In genomic region chr19:19418548-19419260, GRCh38 we compare ENCODE assay signal across 12 cellular contexts. TPM values are rescaled to one million over a fixed set of nuclear protein-coding genes. Genes with fewer than 3 reads are reported as not detected.
DNase-seq lines count a peak whose midpoint lies in the region; ATAC-seq and TF ChIP-seq lines count a peak whose summit lies in the region.
"Had no signal": no experiment of that assay in that cellular context is flagged by ENCODE, and none has a peak within 500 bp of the region (broad histone marks: within the 10 kb centered on the region; RNA-seq: fewer than 3 reads in every experiment).

No MANE protein-coding gene starts in this region.

- peak overlapping the region; percentile 35 for H3K4me3 Mint-ChIP-seq in CD4-positive, alpha-beta T cell
- no peak overlapping the region for H3K4me3 Mint-ChIP-seq in activated naive CD8-positive, alpha-beta T cell treated with anti-CD3 and anti-CD28 coated beads, Interleukin-2, amount 10 ng/mL, durations not matched to agents 7 days and 5 days
- H3K4me3 Mint-ChIP-seq in nephron progenitor cell, result no peak overlapping the region

- H3K9me3 Mint-ChIP-seq in CD4-positive, alpha-beta T cell, result no peaks in the 10 kb centered on the region
- peaks cover 2% of the 10 kb centered on the region for H3K9me3 Mint-ChIP-seq in activated naive CD8-positive, alpha-beta T cell treated with anti-CD3 and anti-CD28 coated beads, Interleukin-2, amount 10 ng/mL, durations not matched to agents 7 days and 5 days
- H3K9me3 Mint-ChIP-seq in nephron progenitor cell, result peaks cover 8% of the 10 kb centered on the region

- H4K8ac ChIP-seq in IMR-90 (ENCODE audit: low read depth in 2 of 2, low read length in 2 of 2), result no peak overlapping the region

- dilution Hi-C loops in IMR-90 (cut with HindIII; ENCODE audit: low sequenced_read_pairs, unreplicated experiment), result no loop called here

- H2AK9ac ChIP-seq in IMR-90 (replicated peaks; ENCODE audit: low read depth, low read length, poor library complexity), result peak overlapping the region; percentile 66

- no peak overlapping the region for H3K18ac ChIP-seq in IMR-90 (ENCODE audit: low read depth, low read length)

- H3K56ac ChIP-seq in IMR-90 (ENCODE audit: extremely low read depth, insufficient read depth, low read length), result no peak overlapping the region

- no peak overlapping the region for H2BK15ac ChIP-seq in IMR-90 (ENCODE audit: low read depth, low read length)

- in situ Hi-C loops in IMR-90 (cut with MboI; ENCODE audit: low sequenced_read_pairs), result no loop called here

- H3K14ac ChIP-seq in IMR-90 (replicated peaks; ENCODE audit: low read depth, low read length), result no peak overlapping the region

- no peaks in the 10 kb centered on the region for H3K27me3 ChIP-seq in CD4-positive, alpha-beta T cell (ENCODE audit: control insufficient read depth, insufficient read depth, low read length)
- H3K27me3 ChIP-seq in IMR-90 (ENCODE audit: control insufficient read depth, insufficient read depth, low read length) (no peaks in the 10 kb centered on the region), prostate gland (replicated peaks; ENCODE audit: insufficient read depth) (no peaks in the 10 kb centered on the region)
- H3K27me3 ChIP-seq: esophagus muscularis mucosa had no signal

- peaks cover 47% of the 10 kb centered on the region for H3K9me1 ChIP-seq in IMR-90 (ENCODE audit: insufficient read depth, low read length)

- no peak for DNase-seq in CD4-positive, alpha-beta T cell
- DNase-seq in IMR-90, result no peak
- no peak for DNase-seq in activated naive CD8-positive, alpha-beta T cell treated with anti-CD3 and anti-CD28 coated beads, Interleukin-2, amount 10 ng/mL, durations not matched to agents 7 days and 5 days
- DNase-seq in nephron progenitor cell, result no peak
- no peak for DNase-seq in NCI-H345 (lab: John Stamatoyannopoulos, UW)
- no peak for DNase-seq in prostate gland (ENCODE audit: low spot score)
- DNase-seq: activated CD4-positive, CD25-positive, alpha-beta regulatory T cell; amygdala had no signal

- no peak overlapping the region for H4K5ac ChIP-seq in IMR-90 (ENCODE audit: low read depth, low read length)

- no peaks in the 10 kb centered on the region for H3K36me3 ChIP-seq in IMR-90 (ENCODE audit: control insufficient read depth, insufficient read depth, low read length)
- no peaks in the 10 kb centered on the region for H3K36me3 ChIP-seq in prostate gland
- H3K36me3 ChIP-seq: esophagus muscularis mucosa had no signal

- peaks cover 10% of the 10 kb centered on the region for H3K36me3 Mint-ChIP-seq in CD4-positive, alpha-beta T cell (ENCODE audit: low read depth)
- peaks cover 30% of the 10 kb centered on the region for H3K36me3 Mint-ChIP-seq in activated naive CD8-positive, alpha-beta T cell treated with anti-CD3 and anti-CD28 coated beads, Interleukin-2, amount 10 ng/mL, durations not matched to agents 7 days and 5 days
- H3K36me3 Mint-ChIP-seq in nephron progenitor cell (ENCODE audit: low read depth), result peaks cover 52% of the 10 kb centered on the region

- H3K27ac ChIP-seq in CD4-positive, alpha-beta T cell (ENCODE audit: low read depth, low read length), result no peak overlapping the region
- H3K27ac ChIP-seq in IMR-90 (ENCODE audit: insufficient read depth, low read length), result no peak overlapping the region
- no peak overlapping the region for H3K27ac ChIP-seq in prostate gland
- H3K27ac ChIP-seq: esophagus muscularis mucosa had no signal

- H3K4me2 ChIP-seq in IMR-90 (ENCODE audit: low read depth, low read length), result no peak overlapping the region

- no peaks in the 10 kb centered on the region for H3K27me3 Mint-ChIP-seq in CD4-positive, alpha-beta T cell
- no peaks in the 10 kb centered on the region for H3K27me3 Mint-ChIP-seq in activated naive CD8-positive, alpha-beta T cell treated with anti-CD3 and anti-CD28 coated beads, Interleukin-2, amount 10 ng/mL, durations not matched to agents 7 days and 5 days
- H3K27me3 Mint-ChIP-seq in nephron progenitor cell (ENCODE audit: low read depth, poor library complexity), result no peaks in the 10 kb centered on the region

- no peak for TF ChIP-seq CTCF in CD4-positive, alpha-beta T cell (IDR thresholded peaks at IDR 0.05)
- TF ChIP-seq CTCF in IMR-90 (conservative IDR thresholded peaks at IDR 0.05; ENCODE audit: low read depth, low read length), result no peak
- TF ChIP-seq CTCF in nephron progenitor cell (IDR thresholded peaks at IDR 0.05), result no peak
- no peak for TF ChIP-seq CTCF in prostate gland (IDR thresholded peaks at IDR 0.05)

- no TSS peak for BruUV-seq in IMR-90 (replicated peaks; lab: Mats Ljungman, UMichigan)

- no peaks in the 10 kb centered on the region for H3K9me3 ChIP-seq in CD4-positive, alpha-beta T cell (ENCODE audit: control insufficient read depth, low read length)
- H3K9me3 ChIP-seq in IMR-90 (ENCODE audit: control insufficient read depth, insufficient read depth, low read length) (no peaks in the 10 kb centered on the region), prostate gland (no peaks in the 10 kb centered on the region)
- H3K9me3 ChIP-seq: esophagus muscularis mucosa had no signal

- H2BK5ac ChIP-seq in IMR-90 (ENCODE audit: low read depth, low read length, poor library complexity, severe bottlenecking), result no peak overlapping the region

- H3K4ac ChIP-seq in IMR-90 (ENCODE audit: low read depth, low read length), result no peak overlapping the region

- peaks cover 73% of the 10 kb centered on the region for H3K4me1 Mint-ChIP-seq in CD4-positive, alpha-beta T cell (ENCODE audit: low read depth)
- H3K4me1 Mint-ChIP-seq in activated naive CD8-positive, alpha-beta T cell treated with anti-CD3 and anti-CD28 coated beads, Interleukin-2, amount 10 ng/mL, durations not matched to agents 7 days and 5 days, result peaks cover 40% of the 10 kb centered on the region
- peaks cover 43% of the 10 kb centered on the region for H3K4me1 Mint-ChIP-seq in nephron progenitor cell

- no peak overlapping the region for H3K4me3 ChIP-seq in IMR-90 (ENCODE audit: insufficient read depth, low read depth, low read length)
- H3K4me3 ChIP-seq in prostate gland, result no peak overlapping the region
- H3K4me3 ChIP-seq: esophagus muscularis mucosa had no signal

- H4K91ac ChIP-seq in IMR-90 (ENCODE audit: insufficient read depth, low read depth, low read length), result no peak overlapping the region

- peak overlapping the region; percentile 56 for H3K27ac Mint-ChIP-seq in CD4-positive, alpha-beta T cell
- peak overlapping the region; percentile 78 for H3K27ac Mint-ChIP-seq in activated naive CD8-positive, alpha-beta T cell treated with anti-CD3 and anti-CD28 coated beads, Interleukin-2, amount 10 ng/mL, durations not matched to agents 7 days and 5 days
- H3K27ac Mint-ChIP-seq in nephron progenitor cell, result peak overlapping the region; percentile 86

- POLR2A ChIA-PET in CD4-positive, alpha-beta T cell (lab: Charles Lee), result interaction anchor here (0.9 to 1.2 kb wide), 3 partner anchors 13 to 28 kb away, joined by 3 to 8 read pairs (median 4); partner anchors contain the start of gene GATAD2A
- POLR2A ChIA-PET in IMR-90 (lab: Charles Lee; ENCODE audit: unreplicated experiment), result no interaction called here
- POLR2A ChIA-PET in activated naive CD8-positive, alpha-beta T cell treated with anti-CD3 and anti-CD28 coated beads, Interleukin-2, amount 10 ng/mL, durations not matched to agents 7 days and 5 days (lab: Charles Lee), result interaction anchor here (1.1 kb wide), 1 partner anchor 31 kb away, joined by 3 read pairs; no protein-coding TSS in a partner anchor

- ATAC-seq in CD4-positive, alpha-beta T cell (ENCODE audit: poor library complexity), result no peak
- ATAC-seq in IMR-90 (ENCODE audit: low read depth) (no peak), HG03565 (IDR thresholded peaks at IDR 0.05; ENCODE audit: unreplicated experiment) (no peak), HG02588 (IDR thresholded peaks at IDR 0.05; ENCODE audit: unreplicated experiment) (no peak)
- ATAC-seq in activated naive CD8-positive, alpha-beta T cell treated with anti-CD3 and anti-CD28 coated beads, Interleukin-2, amount 10 ng/mL, durations not matched to agents 7 days and 5 days (ENCODE audit: low read depth), result peak; percentile 23
- ATAC-seq: Panc1 had no signal

- no peak overlapping the region for H3K9ac ChIP-seq in IMR-90 (ENCODE audit: low read depth, low read length)

- CTCF ChIA-PET in CD4-positive, alpha-beta T cell (lab: Charles Lee), result interaction anchor here (0.6 kb wide), 2 partner anchors 12 to 178 kb away, joined by 3 to 5 read pairs; no protein-coding TSS in a partner anchor
- CTCF ChIA-PET in IMR-90 (lab: Yijun Ruan, JAX), result interaction anchor here (0.9 kb wide), 1 partner anchor 13 kb away, joined by 3 read pairs; the partner anchor contains the start of gene GATAD2A

- TF ChIP-seq POLR2A in IMR-90 (IDR thresholded peaks at IDR 0.05; ENCODE audit: low read depth, low read length) (no peak), prostate gland (IDR thresholded peaks at IDR 0.05) (no peak)

- TF ChIP-seq RAD21 in IMR-90 (IDR thresholded peaks at IDR 0.05; ENCODE audit: low read length), result no peak

- no peak overlapping the region for H2BK120ac ChIP-seq in IMR-90 (ENCODE audit: low read depth, low read length)

- H2AK5ac ChIP-seq in IMR-90 (ENCODE audit: low read depth, low read length), result no peak overlapping the region

- H3K23ac ChIP-seq in IMR-90 (ENCODE audit: low read depth, low read length), result no peak overlapping the region

- H2AFZ ChIP-seq in IMR-90 (replicated peaks; ENCODE audit: low read length, poor library complexity), result no peak overlapping the region

- no peak overlapping the region for H2BK20ac ChIP-seq in IMR-90 (ENCODE audit: low read depth, low read length)

- intact Hi-C loops in CD4-positive, alpha-beta T cell (cut with DNase I, micrococcal nuclease), result no loop called here
- intact Hi-C loops in IMR-90 (cut with micrococcal nuclease) (no loop called here), prostate gland (cut with DNase I) (no loop called here)

- H3K4me1 ChIP-seq in IMR-90 (ENCODE audit: control insufficient read depth, insufficient read depth, low read length) (peaks cover 2% of the 10 kb centered on the region; the same call in 1 of the 2 replicates), prostate gland (replicated peaks) (no peaks in the 10 kb centered on the region)

- H4K20me1 ChIP-seq in IMR-90 (ENCODE audit: insufficient read depth, low read length), result peaks cover 94% of the 10 kb centered on the region

- WGBS in IMR-90 (ENCODE audit: extremely low coverage in 2 of 2, insufficient read length in 1 of 2), 2 experiments, result 70% methylated on average over 2 of the region's 8 CpGs; no CpG with 5 or more reads in 1 of the 2 experiments
- 72% methylated on average over 8 of the region's 8 CpGs for WGBS in prostate gland

- H3K79me1 ChIP-seq in IMR-90 (ENCODE audit: low read depth in 1 of 2, low read length in 2 of 2), result peaks cover 15 to 88% of the 10 kb centered on the region in 2 experiments; a peak in 3 of 4 replicates

TF ChIP-seq in IMR-90, 13 proteins besides CTCF, POLR2A, EP300 and RAD21 (continues in another document):
- TF ChIP-seq NFE2L2 (IDR thresholded peaks at IDR 0.05; ENCODE audit: low read depth, low read length), result no peak

RNA-seq across cellular contexts. Expression of gene GATAD2A, which starts 13.2 kb away (rescaled TPM):
- 100 to 1,000 TPM; 104 to 107 TPM for total RNA-seq in CD4-positive, alpha-beta T cell
- total RNA-seq in IMR-90 (2012; rRNA removed), result 23.5 and 32.8 TPM in 2 replicates
- polyA plus RNA-seq in IMR-90 (2012; rRNA removed), result 33.2 and 44.3 TPM in 2 replicates
- polyA plus RNA-seq in IMR-90 (2012; cell fraction: cytosol; rRNA removed), result 36.4 and 38.8 TPM in 2 replicates
- polyA plus RNA-seq in IMR-90 (2012; cell fraction: nucleus; rRNA removed; ENCODE audit: low replicate concordance), result 32.4 and 42.5 TPM in 2 replicates
- 100 to 1,000 TPM; 152 to 153 TPM for total RNA-seq in activated naive CD8-positive, alpha-beta T cell treated with anti-CD3 and anti-CD28 coated beads, Interleukin-2, amount 10 ng/mL, durations not matched to agents 7 days and 5 days
- 100 to 1,000 TPM in 1 of 2 donors, 10 to 100 TPM in 1; 41.7 to 138 TPM for total RNA-seq in prostate gland
